10 cellular contexts compared by ENCODE assay signal in the genomic region with DNA sequence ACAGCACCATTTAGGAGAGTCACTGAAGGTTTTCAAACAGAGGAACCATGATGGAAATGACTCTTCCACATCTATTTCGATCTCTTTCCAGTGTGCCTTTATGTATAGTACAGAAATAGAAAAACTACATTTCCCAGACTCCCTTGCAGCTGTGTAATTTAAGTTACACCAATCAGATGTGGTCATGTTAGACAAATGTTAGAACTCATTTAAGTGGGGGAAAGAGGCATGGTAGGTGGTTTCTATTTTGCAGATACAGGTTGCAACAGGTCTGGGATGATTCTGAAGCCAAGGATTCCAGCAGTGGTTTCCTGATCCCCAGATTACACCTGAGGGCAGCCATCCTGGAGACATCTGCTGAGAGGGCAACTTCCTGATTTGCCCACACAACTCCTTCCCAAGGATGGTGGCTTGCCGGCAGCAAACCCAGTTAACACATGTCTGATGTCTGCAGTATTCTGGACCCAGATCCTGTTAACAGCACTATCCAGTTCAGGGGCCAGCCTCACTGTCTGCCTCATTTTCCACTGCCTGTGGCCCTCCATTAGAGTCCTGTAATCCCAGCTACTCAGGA. TPM values are rescaled to one million over a fixed set of nuclear protein-coding genes. Genes with fewer than 3 reads are reported as not detected.
DNase-seq lines count a peak whose midpoint lies in the region; ATAC-seq and TF ChIP-seq lines count a peak whose summit lies in the region.
"Had no signal": no experiment of that assay in that cellular context is flagged by ENCODE, and none has a peak within 500 bp of the region (broad histone marks: within the 10 kb centered on the region; RNA-seq: fewer than 3 reads in every experiment).

No MANE protein-coding gene starts in this region.

- no peaks in the 10 kb centered on the region for H3K36me3 Mint-ChIP-seq in natural killer cell

- H3K4me1 Mint-ChIP-seq in natural killer cell, result peaks cover 9 to 12% of the 10 kb centered on the region in 2 donors

- H3K9ac ChIP-seq in KMS-11, result no peak overlapping the region

- H3K79me2 ChIP-seq in KMS-11 (ENCODE audit: insufficient read depth, low read depth), result no peaks in the 10 kb centered on the region

- no peaks in the 10 kb centered on the region for H3K9me3 Mint-ChIP-seq in natural killer cell

- H3K4me3 ChIP-seq in KMS-11 (IDR thresholded peaks at IDR 0.05; ENCODE audit: insufficient read depth, low read depth, low read length), result no peak overlapping the region
- H3K4me3 ChIP-seq: dorsolateral prefrontal cortex had no signal

- no peak overlapping the region for H3K27ac ChIP-seq in KMS-11
- H3K27ac ChIP-seq: dorsolateral prefrontal cortex had no signal

- intact Hi-C loops in natural killer cell (cut with micrococcal nuclease), result no loop called here

- H3K36me3 ChIP-seq in KMS-11 (ENCODE audit: insufficient read depth), result no peaks in the 10 kb centered on the region

- H2AFZ ChIP-seq in KMS-11 (ENCODE audit: low read depth), result 0 out of 2 replicates have a peak overlapping the region, but pooled peaks have one; percentile 25

- peak overlapping the region; percentile 15 for H3K4me3 Mint-ChIP-seq in natural killer cell

- no peak overlapping the region for H3K4me2 ChIP-seq in KMS-11

- ATAC-seq in natural killer cell (peak in 2 of 3 donors; percentile 55 to 74), GM19035 (IDR thresholded peaks at IDR 0.05; ENCODE audit: unreplicated experiment) (no peak)

- peak overlapping the region in 1 of 2 donors; percentile 35 for H3K27ac Mint-ChIP-seq in natural killer cell

- peak; percentile 9 for DNase-seq in ELF-1 (ENCODE audit: low read depth, low spot score)
- peak; percentile 14 for DNase-seq in central memory CD4-positive, alpha-beta T cell
- no peak for DNase-seq in natural killer cell
- DNase-seq in NCI-H446 treated with DMSO at 0.1 percent for 48 hours (lab: John Stamatoyannopoulos, UW), result no peak
- no peak for DNase-seq in globus pallidus (ENCODE audit: low spot score)
- DNase-seq in anterior cingulate cortex (lab: John Stamatoyannopoulos, UW), result no peak
- DNase-seq: dorsolateral prefrontal cortex, NCI-H2081 treated with DMSO at 0.1 percent for 48 hours had no signal

- no peaks in the 10 kb centered on the region for H3K27me3 Mint-ChIP-seq in natural killer cell (ENCODE audit: low read depth in 2 of 2)

- no peaks in the 10 kb centered on the region for H3K27me3 ChIP-seq in KMS-11 (ENCODE audit: insufficient read depth, low read depth)

- no peaks in the 10 kb centered on the region for H4K20me1 ChIP-seq in KMS-11 (ENCODE audit: insufficient read depth)

- H3K4me1 ChIP-seq in KMS-11 (ENCODE audit: low read depth, poor library complexity, severe bottlenecking), result peaks cover 5% of the 10 kb centered on the region

- TF ChIP-seq CTCF in KMS-11 (conservative IDR thresholded peaks at IDR 0.05; ENCODE audit: low read depth, low read length) (no peak), natural killer cell (IDR thresholded peaks at IDR 0.05) (no peak)

RNA-seq across cellular contexts. Expression of a gene that starts 38.7 kb away (rescaled TPM):
- 10 to 100 TPM; 21.9 to 30.9 (median 28.1) TPM for total RNA-seq in natural killer cell

Comparison
In these comparisons a context has a peak if more than half of its experiments do, and no peak if none do; other contexts are left out.
1. DNase-seq: peak in ELF-1 (single experiment) and central memory CD4-positive, alpha-beta T cell (single experiment); none in natural killer cell (single experiment), NCI-H446 treated with DMSO at 0.1 percent for 48 hours (single experiment), globus pallidus (single experiment) and anterior cingulate cortex (0 of 58).